1 cellular context compared by ENCODE assay signal in the genomic region with DNA sequence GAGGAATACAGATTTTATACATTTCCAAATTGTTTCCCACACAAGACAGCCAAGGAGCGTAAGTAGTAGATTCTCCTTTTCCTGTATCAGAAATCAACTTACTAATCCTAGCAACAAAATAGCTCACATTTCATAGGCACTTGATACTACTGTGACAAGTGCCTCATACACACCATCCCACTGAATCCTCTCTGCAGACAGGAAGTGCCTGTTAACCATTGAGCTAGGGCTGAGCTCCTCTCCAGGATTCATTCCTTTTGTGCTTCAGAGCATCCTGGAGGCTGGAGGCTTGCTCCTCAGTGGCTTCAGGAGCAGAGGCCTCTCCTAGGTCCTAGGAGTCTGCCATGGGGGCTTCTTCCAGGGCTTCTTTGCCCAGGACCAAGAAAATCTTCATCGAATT.
TF ChIP-seq lines count a peak whose summit lies in the region.

No MANE protein-coding gene starts in this region.

TF ChIP-seq in SK-N-SH, 30 proteins besides CTCF, POLR2A, EP300 and RAD21 (continued from another document):
- TF ChIP-seq, protein P1, sequence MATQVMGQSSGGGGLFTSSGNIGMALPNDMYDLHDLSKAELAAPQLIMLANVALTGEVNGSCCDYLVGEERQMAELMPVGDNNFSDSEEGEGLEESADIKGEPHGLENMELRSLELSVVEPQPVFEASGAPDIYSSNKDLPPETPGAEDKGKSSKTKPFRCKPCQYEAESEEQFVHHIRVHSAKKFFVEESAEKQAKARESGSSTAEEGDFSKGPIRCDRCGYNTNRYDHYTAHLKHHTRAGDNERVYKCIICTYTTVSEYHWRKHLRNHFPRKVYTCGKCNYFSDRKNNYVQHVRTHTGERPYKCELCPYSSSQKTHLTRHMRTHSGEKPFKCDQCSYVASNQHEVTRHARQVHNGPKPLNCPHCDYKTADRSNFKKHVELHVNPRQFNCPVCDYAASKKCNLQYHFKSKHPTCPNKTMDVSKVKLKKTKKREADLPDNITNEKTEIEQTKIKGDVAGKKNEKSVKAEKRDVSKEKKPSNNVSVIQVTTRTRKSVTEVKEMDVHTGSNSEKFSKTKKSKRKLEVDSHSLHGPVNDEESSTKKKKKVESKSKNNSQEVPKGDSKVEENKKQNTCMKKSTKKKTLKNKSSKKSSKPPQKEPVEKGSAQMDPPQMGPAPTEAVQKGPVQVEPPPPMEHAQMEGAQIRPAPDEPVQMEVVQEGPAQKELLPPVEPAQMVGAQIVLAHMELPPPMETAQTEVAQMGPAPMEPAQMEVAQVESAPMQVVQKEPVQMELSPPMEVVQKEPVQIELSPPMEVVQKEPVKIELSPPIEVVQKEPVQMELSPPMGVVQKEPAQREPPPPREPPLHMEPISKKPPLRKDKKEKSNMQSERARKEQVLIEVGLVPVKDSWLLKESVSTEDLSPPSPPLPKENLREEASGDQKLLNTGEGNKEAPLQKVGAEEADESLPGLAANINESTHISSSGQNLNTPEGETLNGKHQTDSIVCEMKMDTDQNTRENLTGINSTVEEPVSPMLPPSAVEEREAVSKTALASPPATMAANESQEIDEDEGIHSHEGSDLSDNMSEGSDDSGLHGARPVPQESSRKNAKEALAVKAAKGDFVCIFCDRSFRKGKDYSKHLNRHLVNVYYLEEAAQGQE (IDR thresholded peaks at IDR 0.05; ENCODE audit: low read depth, low read length) = no peak
- no peak for TF ChIP-seq GABPA (IDR thresholded peaks at IDR 0.05; ENCODE audit: low read depth)
- TF ChIP-seq, protein P2, sequence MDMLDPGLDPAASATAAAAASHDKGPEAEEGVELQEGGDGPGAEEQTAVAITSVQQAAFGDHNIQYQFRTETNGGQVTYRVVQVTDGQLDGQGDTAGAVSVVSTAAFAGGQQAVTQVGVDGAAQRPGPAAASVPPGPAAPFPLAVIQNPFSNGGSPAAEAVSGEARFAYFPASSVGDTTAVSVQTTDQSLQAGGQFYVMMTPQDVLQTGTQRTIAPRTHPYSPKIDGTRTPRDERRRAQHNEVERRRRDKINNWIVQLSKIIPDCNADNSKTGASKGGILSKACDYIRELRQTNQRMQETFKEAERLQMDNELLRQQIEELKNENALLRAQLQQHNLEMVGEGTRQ (IDR thresholded peaks at IDR 0.05; ENCODE audit: borderline replicate concordance, low read depth, low read length) = no peak
- TF ChIP-seq ELF1 (IDR thresholded peaks at IDR 0.05) = no peak
- TF ChIP-seq, protein P3, sequence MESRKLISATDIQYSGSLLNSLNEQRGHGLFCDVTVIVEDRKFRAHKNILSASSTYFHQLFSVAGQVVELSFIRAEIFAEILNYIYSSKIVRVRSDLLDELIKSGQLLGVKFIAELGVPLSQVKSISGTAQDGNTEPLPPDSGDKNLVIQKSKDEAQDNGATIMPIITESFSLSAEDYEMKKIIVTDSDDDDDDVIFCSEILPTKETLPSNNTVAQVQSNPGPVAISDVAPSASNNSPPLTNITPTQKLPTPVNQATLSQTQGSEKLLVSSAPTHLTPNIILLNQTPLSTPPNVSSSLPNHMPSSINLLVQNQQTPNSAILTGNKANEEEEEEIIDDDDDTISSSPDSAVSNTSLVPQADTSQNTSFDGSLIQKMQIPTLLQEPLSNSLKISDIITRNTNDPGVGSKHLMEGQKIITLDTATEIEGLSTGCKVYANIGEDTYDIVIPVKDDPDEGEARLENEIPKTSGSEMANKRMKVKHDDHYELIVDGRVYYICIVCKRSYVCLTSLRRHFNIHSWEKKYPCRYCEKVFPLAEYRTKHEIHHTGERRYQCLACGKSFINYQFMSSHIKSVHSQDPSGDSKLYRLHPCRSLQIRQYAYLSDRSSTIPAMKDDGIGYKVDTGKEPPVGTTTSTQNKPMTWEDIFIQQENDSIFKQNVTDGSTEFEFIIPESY (IDR thresholded peaks at IDR 0.05; ENCODE audit: borderline replicate concordance, low read depth) = no peak
